1 cellular context compared by ENCODE assay signal in the genomic region with DNA sequence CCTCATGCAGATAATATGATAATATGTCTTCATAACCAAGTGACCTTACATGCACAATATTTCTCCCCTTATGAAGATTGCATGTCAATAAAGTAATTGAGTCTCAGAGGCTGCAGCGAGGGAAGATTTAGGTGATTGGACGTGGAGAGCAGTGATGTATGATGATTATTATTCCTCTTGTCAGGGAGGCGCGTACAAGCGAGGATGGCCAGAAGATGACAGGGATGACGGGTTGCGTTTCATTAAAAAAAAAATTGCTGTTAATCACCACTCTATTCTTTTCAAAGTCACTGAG.
TF ChIP-seq lines count a peak whose summit lies in the region.

No MANE protein-coding gene starts in this region.

TF ChIP-seq in GM23338, 12 proteins besides CTCF, POLR2A, EP300 and RAD21 (continued from another document):
- TF ChIP-seq, protein P1, sequence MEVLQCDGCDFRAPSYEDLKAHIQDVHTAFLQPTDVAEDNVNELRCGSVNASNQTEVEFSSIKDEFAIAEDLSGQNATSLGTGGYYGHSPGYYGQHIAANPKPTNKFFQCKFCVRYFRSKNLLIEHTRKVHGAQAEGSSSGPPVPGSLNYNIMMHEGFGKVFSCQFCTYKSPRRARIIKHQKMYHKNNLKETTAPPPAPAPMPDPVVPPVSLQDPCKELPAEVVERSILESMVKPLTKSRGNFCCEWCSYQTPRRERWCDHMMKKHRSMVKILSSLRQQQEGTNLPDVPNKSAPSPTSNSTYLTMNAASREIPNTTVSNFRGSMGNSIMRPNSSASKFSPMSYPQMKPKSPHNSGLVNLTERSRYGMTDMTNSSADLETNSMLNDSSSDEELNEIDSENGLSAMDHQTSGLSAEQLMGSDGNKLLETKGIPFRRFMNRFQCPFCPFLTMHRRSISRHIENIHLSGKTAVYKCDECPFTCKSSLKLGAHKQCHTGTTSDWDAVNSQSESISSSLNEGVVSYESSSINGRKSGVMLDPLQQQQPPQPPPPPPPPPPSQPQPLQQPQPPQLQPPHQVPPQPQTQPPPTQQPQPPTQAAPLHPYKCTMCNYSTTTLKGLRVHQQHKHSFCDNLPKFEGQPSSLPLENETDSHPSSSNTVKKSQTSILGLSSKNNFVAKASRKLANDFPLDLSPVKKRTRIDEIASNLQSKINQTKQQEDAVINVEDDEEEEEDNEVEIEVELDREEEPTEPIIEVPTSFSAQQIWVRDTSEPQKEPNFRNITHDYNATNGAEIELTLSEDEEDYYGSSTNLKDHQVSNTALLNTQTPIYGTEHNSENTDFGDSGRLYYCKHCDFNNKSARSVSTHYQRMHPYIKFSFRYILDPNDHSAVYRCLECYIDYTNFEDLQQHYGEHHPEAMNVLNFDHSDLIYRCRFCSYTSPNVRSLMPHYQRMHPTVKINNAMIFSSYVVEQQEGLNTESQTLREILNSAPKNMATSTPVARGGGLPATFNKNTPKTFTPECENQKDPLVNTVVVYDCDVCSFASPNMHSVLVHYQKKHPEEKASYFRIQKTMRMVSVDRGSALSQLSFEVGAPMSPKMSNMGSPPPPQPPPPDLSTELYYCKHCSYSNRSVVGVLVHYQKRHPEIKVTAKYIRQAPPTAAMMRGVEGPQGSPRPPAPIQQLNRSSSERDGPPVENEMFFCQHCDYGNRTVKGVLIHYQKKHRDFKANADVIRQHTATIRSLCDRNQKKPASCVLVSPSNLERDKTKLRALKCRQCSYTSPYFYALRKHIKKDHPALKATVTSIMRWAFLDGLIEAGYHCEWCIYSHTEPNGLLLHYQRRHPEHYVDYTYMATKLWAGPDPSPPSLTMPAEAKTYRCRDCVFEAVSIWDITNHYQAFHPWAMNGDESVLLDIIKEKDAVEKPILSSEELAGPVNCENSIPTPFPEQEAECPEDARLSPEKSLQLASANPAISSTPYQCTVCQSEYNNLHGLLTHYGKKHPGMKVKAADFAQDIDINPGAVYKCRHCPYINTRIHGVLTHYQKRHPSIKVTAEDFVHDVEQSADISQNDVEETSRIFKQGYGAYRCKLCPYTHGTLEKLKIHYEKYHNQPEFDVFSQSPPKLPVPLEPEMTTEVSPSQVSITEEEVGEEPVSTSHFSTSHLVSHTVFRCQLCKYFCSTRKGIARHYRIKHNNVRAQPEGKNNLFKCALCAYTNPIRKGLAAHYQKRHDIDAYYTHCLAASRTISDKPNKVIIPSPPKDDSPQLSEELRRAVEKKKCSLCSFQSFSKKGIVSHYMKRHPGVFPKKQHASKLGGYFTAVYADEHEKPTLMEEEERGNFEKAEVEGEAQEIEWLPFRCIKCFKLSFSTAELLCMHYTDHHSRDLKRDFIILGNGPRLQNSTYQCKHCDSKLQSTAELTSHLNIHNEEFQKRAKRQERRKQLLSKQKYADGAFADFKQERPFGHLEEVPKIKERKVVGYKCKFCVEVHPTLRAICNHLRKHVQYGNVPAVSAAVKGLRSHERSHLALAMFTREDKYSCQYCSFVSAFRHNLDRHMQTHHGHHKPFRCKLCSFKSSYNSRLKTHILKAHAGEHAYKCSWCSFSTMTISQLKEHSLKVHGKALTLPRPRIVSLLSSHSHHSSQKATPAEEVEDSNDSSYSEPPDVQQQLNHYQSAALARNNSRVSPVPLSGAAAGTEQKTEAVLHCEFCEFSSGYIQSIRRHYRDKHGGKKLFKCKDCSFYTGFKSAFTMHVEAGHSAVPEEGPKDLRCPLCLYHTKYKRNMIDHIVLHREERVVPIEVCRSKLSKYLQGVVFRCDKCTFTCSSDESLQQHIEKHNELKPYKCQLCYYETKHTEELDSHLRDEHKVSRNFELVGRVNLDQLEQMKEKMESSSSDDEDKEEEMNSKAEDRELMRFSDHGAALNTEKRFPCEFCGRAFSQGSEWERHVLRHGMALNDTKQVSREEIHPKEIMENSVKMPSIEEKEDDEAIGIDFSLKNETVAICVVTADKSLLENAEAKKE (CRISPR knock-in tag; IDR thresholded peaks at IDR 0.05): no peak
- no peak for TF ChIP-seq POLR2AphosphoS5 (IDR thresholded peaks at IDR 0.05; ENCODE audit: low read depth)
- no peak for TF ChIP-seq ZNF114 (CRISPR knock-in tag; IDR thresholded peaks at IDR 0.05)
- TF ChIP-seq, protein P2, sequence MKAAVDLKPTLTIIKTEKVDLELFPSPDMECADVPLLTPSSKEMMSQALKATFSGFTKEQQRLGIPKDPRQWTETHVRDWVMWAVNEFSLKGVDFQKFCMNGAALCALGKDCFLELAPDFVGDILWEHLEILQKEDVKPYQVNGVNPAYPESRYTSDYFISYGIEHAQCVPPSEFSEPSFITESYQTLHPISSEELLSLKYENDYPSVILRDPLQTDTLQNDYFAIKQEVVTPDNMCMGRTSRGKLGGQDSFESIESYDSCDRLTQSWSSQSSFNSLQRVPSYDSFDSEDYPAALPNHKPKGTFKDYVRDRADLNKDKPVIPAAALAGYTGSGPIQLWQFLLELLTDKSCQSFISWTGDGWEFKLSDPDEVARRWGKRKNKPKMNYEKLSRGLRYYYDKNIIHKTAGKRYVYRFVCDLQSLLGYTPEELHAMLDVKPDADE (IDR thresholded peaks at IDR 0.05): no peak
- no peak for TF ChIP-seq ZNF331 (CRISPR knock-in tag; IDR thresholded peaks at IDR 0.05; ENCODE audit: low read depth)
- TF ChIP-seq JUNB (IDR thresholded peaks at IDR 0.05; ENCODE audit: unreplicated experiment): no peak
